In the genomic region with DNA sequence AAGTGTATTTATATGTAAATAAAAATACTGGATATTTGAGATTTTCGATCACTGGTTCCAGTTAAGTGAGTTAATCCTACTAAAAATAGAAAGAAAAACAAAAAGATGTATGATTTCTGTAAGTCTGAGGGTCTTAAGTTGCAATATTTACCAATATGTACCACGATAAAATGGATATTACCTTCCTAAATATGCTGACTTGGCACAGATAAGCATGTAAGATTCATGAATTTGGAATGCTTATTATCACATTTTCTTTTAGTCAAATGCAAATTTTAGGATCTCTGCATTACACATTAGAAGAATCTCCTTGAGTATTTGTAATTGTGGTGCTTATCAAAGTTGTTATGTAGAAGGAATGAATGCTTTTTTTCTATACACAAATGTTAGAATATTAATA, we compare ENCODE assay signal across 32 cellular contexts.
"Had no signal": no experiment of that assay in that cellular context is flagged by ENCODE, and none has a peak within 500 bp of the region (broad histone marks: within the 10 kb centered on the region; RNA-seq: fewer than 3 reads in every experiment).

No MANE protein-coding gene starts in this region.

- H3K36me3 Mint-ChIP-seq: naive thymus-derived CD8-positive, alpha-beta T cell; natural killer cell treated with Interleukin-12 subunit alpha and Interleukin-12 subunit beta and Interleukin-15 and Interleukin-18, amount 100 ng/mL, for 72 hours; neural progenitor cell; stimulated activated memory B cell treated with anti-CD40 and anti-IgM and Interleukin-4, amounts not matched to agents 10 μg/mL and 1 μg/mL and 100 μg/mL, for 72 hours; type B pancreatic cell had no signal

- DNase-seq: naive thymus-derived CD8-positive, alpha-beta T cell; nephron progenitor cell; occipital lobe; ovary; posterior cingulate gyrus; psoas muscle; right cardiac atrium; spleen; stimulated activated CD4-positive, alpha-beta T cell treated with anti-CD3 and anti-CD28 coated beads, Interleukin-12 subunit alpha, Interleukin-12 subunit beta, amount 100 ng/mL, for 4 hours; stimulated activated CD4-positive, alpha-beta T cell treated with anti-CD3 and anti-CD28 coated beads, Interleukin-1b, Interleukin-23, amount 100 ng/mL, for 48 hours; stimulated activated CD4-positive, alpha-beta T cell treated with anti-CD3 and anti-CD28 coated beads, Interleukin-4, amount 100 ng/mL, for 1 hour; stimulated activated CD4-positive, alpha-beta T cell treated with anti-CD3 and anti-CD28 coated beads, Interleukin-4, amount 100 ng/mL, for 4 hours; stimulated activated CD8-positive, alpha-beta memory T cell treated with anti-CD3 and anti-CD28 coated beads, Interleukin-4, amount 100 ng/mL, for 48 hours; stimulated activated naive CD4-positive, alpha-beta T cell; stimulated activated naive CD8-positive, alpha-beta T cell treated with anti-CD3 and anti-CD28 coated beads, Interleukin-15, amount 100 ng/mL, for 72 hours; stimulated activated naive CD8-positive, alpha-beta T cell treated with anti-CD3 and anti-CD28 coated beads, Interleukin-15, Interleukin-2, amounts not matched to agents 100 U/mL and 50 U/mL, for 24 hours; substantia nigra; testis; tibial artery; transverse colon; upper lobe of right lung; uterus had no signal

- H3K4me1 ChIP-seq: parathyroid adenoma, psoas muscle, spleen, suprapubic skin, testis, tibial artery, upper lobe of right lung, uterus had no signal

- H3K9me3 Mint-ChIP-seq: nephron progenitor cell; neural progenitor cell; stimulated activated memory B cell treated with anti-CD40 and anti-IgM and Interleukin-4, amounts not matched to agents 10 μg/mL and 1 μg/mL and 100 μg/mL, for 72 hours had no signal

- H3K4me3 Mint-ChIP-seq: naive thymus-derived CD8-positive, alpha-beta T cell; natural killer cell treated with Interleukin-12 subunit alpha and Interleukin-12 subunit beta and Interleukin-15 and Interleukin-18, amount 100 ng/mL, for 72 hours; nephron progenitor cell; neural progenitor cell; stimulated activated memory B cell treated with anti-CD40 and anti-IgM and Interleukin-4, amounts not matched to agents 10 μg/mL and 1 μg/mL and 100 μg/mL, for 72 hours; stimulated activated naive CD8-positive, alpha-beta T cell treated with anti-CD3 and anti-CD28 coated beads, Interleukin-15, amount 100 ng/mL, for 72 hours; type B pancreatic cell had no signal

- H3K4me3 ChIP-seq: neural progenitor cell, ovary, psoas muscle, skin epidermis, smooth muscle cell, spleen, suprapubic skin, testis, tibial artery, transverse colon, upper lobe of right lung, uterus had no signal

- H3K9me3 ChIP-seq: ovary, psoas muscle, suprapubic skin, testis, tibial artery, transverse colon, upper lobe of right lung, uterus had no signal

- H2AFZ ChIP-seq: neural progenitor cell, parathyroid adenoma had no signal

- H3K27me3 ChIP-seq: neural progenitor cell, ovary, spleen, suprapubic skin, testis, tibial artery, transverse colon, upper lobe of right lung, uterus had no signal

- H3K36me3 ChIP-seq: neural progenitor cell, ovary, spleen, suprapubic skin, tibial artery, transverse colon, upper lobe of right lung, uterus had no signal

- ATAC-seq: naive thymus-derived CD8-positive, alpha-beta T cell; natural killer cell treated with Interleukin-12 subunit alpha and Interleukin-12 subunit beta and Interleukin-15 and Interleukin-18, amount 100 ng/mL, for 72 hours; psoas muscle; right cardiac atrium; sciatic nerve; stimulated activated memory B cell treated with anti-CD40 and anti-IgM and Interleukin-4, amounts not matched to agents 10 μg/mL and 1 μg/mL and 100 μg/mL, for 72 hours; stimulated activated naive CD8-positive, alpha-beta T cell treated with anti-CD3 and anti-CD28 coated beads, Interleukin-15, amount 100 ng/mL, for 72 hours; stimulated activated naive CD8-positive, alpha-beta T cell treated with anti-CD3 and anti-CD28 coated beads, Interleukin-15, Interleukin-2, amounts not matched to agents 100 U/mL and 50 U/mL, for 24 hours; upper lobe of right lung had no signal

- H3K27ac ChIP-seq: neural progenitor cell, ovary, parathyroid adenoma, psoas muscle, skin epidermis, spleen, suprapubic skin, testis, tibial artery, transverse colon, upper lobe of right lung, uterus had no signal

- H3K9ac ChIP-seq: neural progenitor cell, parathyroid adenoma had no signal

- H3K79me2 ChIP-seq: parathyroid adenoma had no signal

- H3K27ac Mint-ChIP-seq: naive thymus-derived CD8-positive, alpha-beta T cell; natural killer cell treated with Interleukin-12 subunit alpha and Interleukin-12 subunit beta and Interleukin-15 and Interleukin-18, amount 100 ng/mL, for 72 hours; nephron progenitor cell; neural progenitor cell; progenitor cell of endocrine pancreas; stimulated activated memory B cell treated with anti-CD40 and anti-IgM and Interleukin-4, amounts not matched to agents 10 μg/mL and 1 μg/mL and 100 μg/mL, for 72 hours; stimulated activated naive CD8-positive, alpha-beta T cell treated with anti-CD3 and anti-CD28 coated beads, Interleukin-15, amount 100 ng/mL, for 72 hours; type B pancreatic cell had no signal

- H3K4me1 Mint-ChIP-seq: naive thymus-derived CD8-positive, alpha-beta T cell; nephron progenitor cell; neural progenitor cell; stimulated activated memory B cell treated with anti-CD40 and anti-IgM and Interleukin-4, amounts not matched to agents 10 μg/mL and 1 μg/mL and 100 μg/mL, for 72 hours; stimulated activated naive CD8-positive, alpha-beta T cell treated with anti-CD3 and anti-CD28 coated beads, Interleukin-15, amount 100 ng/mL, for 72 hours had no signal

- H3K27me3 Mint-ChIP-seq: naive thymus-derived CD8-positive, alpha-beta T cell; natural killer cell treated with Interleukin-12 subunit alpha and Interleukin-12 subunit beta and Interleukin-15 and Interleukin-18, amount 100 ng/mL, for 72 hours; progenitor cell of endocrine pancreas; stimulated activated memory B cell treated with anti-CD40 and anti-IgM and Interleukin-4, amounts not matched to agents 10 μg/mL and 1 μg/mL and 100 μg/mL, for 72 hours; stimulated activated naive CD8-positive, alpha-beta T cell treated with anti-CD3 and anti-CD28 coated beads, Interleukin-15, amount 100 ng/mL, for 72 hours; type B pancreatic cell had no signal

- H3K4me2 ChIP-seq: neural progenitor cell, smooth muscle cell had no signal
